Comparison of ENCODE assay signal across 1 cellular context in the genomic region with DNA sequence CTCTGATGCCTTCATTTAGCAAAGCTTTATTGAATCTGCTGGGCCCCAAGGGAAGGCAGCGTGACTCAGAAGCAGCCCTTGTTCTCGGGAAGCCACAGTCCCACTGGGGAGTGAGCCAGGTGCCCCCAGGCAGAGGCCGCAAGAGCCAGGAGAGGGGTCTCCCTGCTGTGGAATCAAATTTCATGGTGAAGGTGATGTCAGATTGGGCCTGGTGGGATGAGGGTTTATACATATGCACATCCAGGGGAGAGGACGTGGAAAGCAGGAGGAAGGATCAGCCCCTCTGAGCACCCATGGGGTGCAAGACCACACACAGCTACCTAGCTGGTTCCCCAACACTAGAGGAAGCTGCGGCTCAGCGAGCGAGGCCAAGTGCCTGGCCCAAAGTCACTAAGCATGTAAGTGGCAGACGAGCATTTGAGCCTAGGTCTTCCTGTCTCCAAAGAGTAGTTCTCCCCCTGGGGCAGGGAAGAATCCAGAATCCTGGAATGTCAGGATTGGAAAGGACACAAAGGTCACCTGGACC.
TF ChIP-seq lines count a peak whose summit lies in the region.

No MANE protein-coding gene starts in this region.

TF ChIP-seq in HEK293, 187 proteins besides CTCF, POLR2A, EP300 and RAD21 (continued from another document and continues in another):
- TF ChIP-seq ZXDB (tag by site-specific recombination; IDR thresholded peaks at IDR 0.05), result no peak
- no peak for TF ChIP-seq SCRT2 (tag by site-specific recombination; IDR thresholded peaks at IDR 0.05)
- TF ChIP-seq ZNF221 (tag by site-specific recombination; IDR thresholded peaks at IDR 0.05; ENCODE audit: borderline replicate concordance), result no peak
- no peak for TF ChIP-seq ZNF239 (tag by site-specific recombination; IDR thresholded peaks at IDR 0.05)
- TF ChIP-seq, protein P1, sequence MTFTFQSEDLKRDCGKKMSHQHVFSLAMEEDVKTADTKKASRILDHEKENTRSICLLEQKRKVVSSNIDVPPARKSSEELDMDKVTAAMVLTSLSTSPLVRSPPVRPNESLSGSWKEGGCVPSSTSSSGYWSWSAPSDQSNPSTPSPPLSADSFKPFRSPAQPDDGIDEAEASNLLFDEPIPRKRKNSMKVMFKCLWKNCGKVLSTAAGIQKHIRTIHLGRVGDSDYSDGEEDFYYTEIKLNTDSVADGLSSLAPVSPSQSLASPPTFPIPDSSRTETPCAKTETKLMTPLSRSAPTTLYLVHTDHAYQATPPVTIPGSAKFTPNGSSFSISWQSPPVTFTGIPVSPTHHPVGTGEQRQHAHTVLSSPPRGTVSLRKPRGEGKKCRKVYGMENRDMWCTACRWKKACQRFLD (tag by site-specific recombination; IDR thresholded peaks at IDR 0.05), result no peak
- TF ChIP-seq ZNF777 (tag by site-specific recombination; IDR thresholded peaks at IDR 0.05; ENCODE audit: borderline replicate concordance), result no peak
- TF ChIP-seq, protein P2, sequence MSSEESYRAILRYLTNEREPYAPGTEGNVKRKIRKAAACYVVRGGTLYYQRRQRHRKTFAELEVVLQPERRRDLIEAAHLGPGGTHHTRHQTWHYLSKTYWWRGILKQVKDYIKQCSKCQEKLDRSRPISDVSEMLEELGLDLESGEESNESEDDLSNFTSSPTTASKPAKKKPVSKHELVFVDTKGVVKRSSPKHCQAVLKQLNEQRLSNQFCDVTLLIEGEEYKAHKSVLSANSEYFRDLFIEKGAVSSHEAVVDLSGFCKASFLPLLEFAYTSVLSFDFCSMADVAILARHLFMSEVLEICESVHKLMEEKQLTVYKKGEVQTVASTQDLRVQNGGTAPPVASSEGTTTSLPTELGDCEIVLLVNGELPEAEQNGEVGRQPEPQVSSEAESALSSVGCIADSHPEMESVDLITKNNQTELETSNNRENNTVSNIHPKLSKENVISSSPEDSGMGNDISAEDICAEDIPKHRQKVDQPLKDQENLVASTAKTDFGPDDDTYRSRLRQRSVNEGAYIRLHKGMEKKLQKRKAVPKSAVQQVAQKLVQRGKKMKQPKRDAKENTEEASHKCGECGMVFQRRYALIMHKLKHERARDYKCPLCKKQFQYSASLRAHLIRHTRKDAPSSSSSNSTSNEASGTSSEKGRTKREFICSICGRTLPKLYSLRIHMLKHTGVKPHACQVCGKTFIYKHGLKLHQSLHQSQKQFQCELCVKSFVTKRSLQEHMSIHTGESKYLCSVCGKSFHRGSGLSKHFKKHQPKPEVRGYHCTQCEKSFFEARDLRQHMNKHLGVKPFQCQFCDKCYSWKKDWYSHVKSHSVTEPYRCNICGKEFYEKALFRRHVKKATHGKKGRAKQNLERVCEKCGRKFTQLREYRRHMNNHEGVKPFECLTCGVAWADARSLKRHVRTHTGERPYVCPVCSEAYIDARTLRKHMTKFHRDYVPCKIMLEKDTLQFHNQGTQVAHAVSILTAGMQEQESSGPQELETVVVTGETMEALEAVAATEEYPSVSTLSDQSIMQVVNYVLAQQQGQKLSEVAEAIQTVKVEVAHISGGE (tag by site-specific recombination; conservative IDR thresholded peaks at IDR 0.05; ENCODE audit: low read depth), result no peak
- TF ChIP-seq ZNF610 (tag by site-specific recombination; IDR thresholded peaks at IDR 0.05; ENCODE audit: borderline replicate concordance), result no peak
- TF ChIP-seq, protein P3, sequence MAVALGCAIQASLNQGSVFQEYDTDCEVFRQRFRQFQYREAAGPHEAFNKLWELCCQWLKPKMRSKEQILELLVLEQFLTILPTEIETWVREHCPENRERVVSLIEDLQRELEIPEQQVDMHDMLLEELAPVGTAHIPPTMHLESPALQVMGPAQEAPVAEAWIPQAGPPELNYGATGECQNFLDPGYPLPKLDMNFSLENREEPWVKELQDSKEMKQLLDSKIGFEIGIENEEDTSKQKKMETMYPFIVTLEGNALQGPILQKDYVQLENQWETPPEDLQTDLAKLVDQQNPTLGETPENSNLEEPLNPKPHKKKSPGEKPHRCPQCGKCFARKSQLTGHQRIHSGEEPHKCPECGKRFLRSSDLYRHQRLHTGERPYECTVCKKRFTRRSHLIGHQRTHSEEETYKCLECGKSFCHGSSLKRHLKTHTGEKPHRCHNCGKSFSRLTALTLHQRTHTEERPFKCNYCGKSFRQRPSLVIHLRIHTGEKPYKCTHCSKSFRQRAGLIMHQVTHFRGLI (tag by site-specific recombination; IDR thresholded peaks at IDR 0.05), result no peak
- no peak for TF ChIP-seq ZNF174 (tag by site-specific recombination; IDR thresholded peaks at IDR 0.05)
- TF ChIP-seq ZBTB20 (tag by site-specific recombination; IDR thresholded peaks at IDR 0.05), result peak; percentile 79; the same call in 1 of the 2 replicates
- no peak for TF ChIP-seq ZSCAN16 (tag by site-specific recombination; IDR thresholded peaks at IDR 0.05)
- no peak for TF ChIP-seq ZNF146 (tag by site-specific recombination; IDR thresholded peaks at IDR 0.05)
- no peak for TF ChIP-seq ZNF596 (tag by site-specific recombination; IDR thresholded peaks at IDR 0.05)
- TF ChIP-seq, protein P4, sequence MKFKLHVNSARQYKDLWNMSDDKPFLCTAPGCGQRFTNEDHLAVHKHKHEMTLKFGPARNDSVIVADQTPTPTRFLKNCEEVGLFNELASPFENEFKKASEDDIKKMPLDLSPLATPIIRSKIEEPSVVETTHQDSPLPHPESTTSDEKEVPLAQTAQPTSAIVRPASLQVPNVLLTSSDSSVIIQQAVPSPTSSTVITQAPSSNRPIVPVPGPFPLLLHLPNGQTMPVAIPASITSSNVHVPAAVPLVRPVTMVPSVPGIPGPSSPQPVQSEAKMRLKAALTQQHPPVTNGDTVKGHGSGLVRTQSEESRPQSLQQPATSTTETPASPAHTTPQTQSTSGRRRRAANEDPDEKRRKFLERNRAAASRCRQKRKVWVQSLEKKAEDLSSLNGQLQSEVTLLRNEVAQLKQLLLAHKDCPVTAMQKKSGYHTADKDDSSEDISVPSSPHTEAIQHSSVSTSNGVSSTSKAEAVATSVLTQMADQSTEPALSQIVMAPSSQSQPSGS (tag by site-specific recombination; IDR thresholded peaks at IDR 0.05; ENCODE audit: low read depth), result no peak
- TF ChIP-seq ZNF223 (tag by site-specific recombination; IDR thresholded peaks at IDR 0.05), result no peak
- TF ChIP-seq, protein P5, sequence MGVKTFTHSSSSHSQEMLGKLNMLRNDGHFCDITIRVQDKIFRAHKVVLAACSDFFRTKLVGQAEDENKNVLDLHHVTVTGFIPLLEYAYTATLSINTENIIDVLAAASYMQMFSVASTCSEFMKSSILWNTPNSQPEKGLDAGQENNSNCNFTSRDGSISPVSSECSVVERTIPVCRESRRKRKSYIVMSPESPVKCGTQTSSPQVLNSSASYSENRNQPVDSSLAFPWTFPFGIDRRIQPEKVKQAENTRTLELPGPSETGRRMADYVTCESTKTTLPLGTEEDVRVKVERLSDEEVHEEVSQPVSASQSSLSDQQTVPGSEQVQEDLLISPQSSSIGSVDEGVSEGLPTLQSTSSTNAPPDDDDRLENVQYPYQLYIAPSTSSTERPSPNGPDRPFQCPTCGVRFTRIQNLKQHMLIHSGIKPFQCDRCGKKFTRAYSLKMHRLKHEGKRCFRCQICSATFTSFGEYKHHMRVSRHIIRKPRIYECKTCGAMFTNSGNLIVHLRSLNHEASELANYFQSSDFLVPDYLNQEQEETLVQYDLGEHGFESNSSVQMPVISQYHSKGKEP (tag by site-specific recombination; IDR thresholded peaks at IDR 0.05), result no peak
- TF ChIP-seq ZNF658 (tag by site-specific recombination; IDR thresholded peaks at IDR 0.05), result no peak
- TF ChIP-seq ZNF510 (tag by site-specific recombination; IDR thresholded peaks at IDR 0.05; ENCODE audit: insufficient replicate concordance), result no peak
- peak; percentile 57; the same call in 1 of the 2 replicates for TF ChIP-seq WT1 (tag by site-specific recombination; IDR thresholded peaks at IDR 0.05)
- TF ChIP-seq BCL11A (tag by site-specific recombination; IDR thresholded peaks at IDR 0.05; ENCODE audit: low read depth), result no peak
- TF ChIP-seq GFI1B (tag by site-specific recombination; IDR thresholded peaks at IDR 0.05), result no peak
- no peak for TF ChIP-seq KLF9 (tag by site-specific recombination; IDR thresholded peaks at IDR 0.05; ENCODE audit: low read depth)
- TF ChIP-seq, protein P6, sequence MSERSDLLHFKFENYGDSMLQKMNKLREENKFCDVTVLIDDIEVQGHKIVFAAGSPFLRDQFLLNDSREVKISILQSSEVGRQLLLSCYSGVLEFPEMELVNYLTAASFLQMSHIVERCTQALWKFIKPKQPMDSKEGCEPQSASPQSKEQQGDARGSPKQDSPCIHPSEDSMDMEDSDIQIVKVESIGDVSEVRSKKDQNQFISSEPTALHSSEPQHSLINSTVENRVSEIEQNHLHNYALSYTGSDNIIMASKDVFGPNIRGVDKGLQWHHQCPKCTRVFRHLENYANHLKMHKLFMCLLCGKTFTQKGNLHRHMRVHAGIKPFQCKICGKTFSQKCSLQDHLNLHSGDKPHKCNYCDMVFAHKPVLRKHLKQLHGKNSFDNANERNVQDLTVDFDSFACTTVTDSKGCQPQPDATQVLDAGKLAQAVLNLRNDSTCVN (tag by site-specific recombination; optimal IDR thresholded peaks at IDR 0.05), result no peak
- TF ChIP-seq ZNF292 (tag by site-specific recombination; IDR thresholded peaks at IDR 0.05; ENCODE audit: borderline replicate concordance, low read depth), result no peak
- TF ChIP-seq GLIS1 (tag by site-specific recombination; IDR thresholded peaks at IDR 0.05), result peak; percentile 92
- no peak for TF ChIP-seq ZNF211 (tag by site-specific recombination; IDR thresholded peaks at IDR 0.05; ENCODE audit: low read depth)
- no peak for TF ChIP-seq SP2 (tag by site-specific recombination; IDR thresholded peaks at IDR 0.05)
- TF ChIP-seq, protein P7, sequence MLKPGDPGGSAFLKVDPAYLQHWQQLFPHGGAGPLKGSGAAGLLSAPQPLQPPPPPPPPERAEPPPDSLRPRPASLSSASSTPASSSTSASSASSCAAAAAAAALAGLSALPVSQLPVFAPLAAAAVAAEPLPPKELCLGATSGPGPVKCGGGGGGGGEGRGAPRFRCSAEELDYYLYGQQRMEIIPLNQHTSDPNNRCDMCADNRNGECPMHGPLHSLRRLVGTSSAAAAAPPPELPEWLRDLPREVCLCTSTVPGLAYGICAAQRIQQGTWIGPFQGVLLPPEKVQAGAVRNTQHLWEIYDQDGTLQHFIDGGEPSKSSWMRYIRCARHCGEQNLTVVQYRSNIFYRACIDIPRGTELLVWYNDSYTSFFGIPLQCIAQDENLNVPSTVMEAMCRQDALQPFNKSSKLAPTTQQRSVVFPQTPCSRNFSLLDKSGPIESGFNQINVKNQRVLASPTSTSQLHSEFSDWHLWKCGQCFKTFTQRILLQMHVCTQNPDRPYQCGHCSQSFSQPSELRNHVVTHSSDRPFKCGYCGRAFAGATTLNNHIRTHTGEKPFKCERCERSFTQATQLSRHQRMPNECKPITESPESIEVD (tag by site-specific recombination; IDR thresholded peaks at IDR 0.05), result no peak
- no peak for TF ChIP-seq ZNF140 (tag by site-specific recombination; IDR thresholded peaks at IDR 0.05)
- TF ChIP-seq ZNF600 (tag by site-specific recombination; IDR thresholded peaks at IDR 0.05), result no peak
- TF ChIP-seq IKZF3 (tag by site-specific recombination; IDR thresholded peaks at IDR 0.05), result peak; percentile 87
- no peak for TF ChIP-seq ZNF843 (tag by site-specific recombination; IDR thresholded peaks at IDR 0.05)
- no peak for TF ChIP-seq ZNF548 (tag by site-specific recombination; IDR thresholded peaks at IDR 0.05)
- TF ChIP-seq ZNF837 (tag by site-specific recombination; IDR thresholded peaks at IDR 0.05), result no peak
- no peak for TF ChIP-seq ZNF473 (tag by site-specific recombination; IDR thresholded peaks at IDR 0.05)
- TF ChIP-seq HOXC10 (CRISPR knock-in tag; IDR thresholded peaks at IDR 0.05), result no peak
- no peak for TF ChIP-seq ZNF626 (tag by site-specific recombination; IDR thresholded peaks at IDR 0.05)
- TF ChIP-seq, protein P8, sequence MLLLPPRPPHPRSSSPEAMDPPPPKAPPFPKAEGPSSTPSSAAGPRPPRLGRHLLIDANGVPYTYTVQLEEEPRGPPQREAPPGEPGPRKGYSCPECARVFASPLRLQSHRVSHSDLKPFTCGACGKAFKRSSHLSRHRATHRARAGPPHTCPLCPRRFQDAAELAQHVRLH (tag by site-specific recombination; IDR thresholded peaks at IDR 0.05), result no peak
- no peak for TF ChIP-seq MYNN (tag by site-specific recombination; IDR thresholded peaks at IDR 0.05; ENCODE audit: borderline replicate concordance)
- peak; percentile 90 for TF ChIP-seq GLIS2 (tag by site-specific recombination; IDR thresholded peaks at IDR 0.05)
- TF ChIP-seq ZNF514 (tag by site-specific recombination; IDR thresholded peaks at IDR 0.05), result no peak
- TF ChIP-seq ZNF404 (tag by site-specific recombination; IDR thresholded peaks at IDR 0.05), result no peak
- TF ChIP-seq, protein P9, sequence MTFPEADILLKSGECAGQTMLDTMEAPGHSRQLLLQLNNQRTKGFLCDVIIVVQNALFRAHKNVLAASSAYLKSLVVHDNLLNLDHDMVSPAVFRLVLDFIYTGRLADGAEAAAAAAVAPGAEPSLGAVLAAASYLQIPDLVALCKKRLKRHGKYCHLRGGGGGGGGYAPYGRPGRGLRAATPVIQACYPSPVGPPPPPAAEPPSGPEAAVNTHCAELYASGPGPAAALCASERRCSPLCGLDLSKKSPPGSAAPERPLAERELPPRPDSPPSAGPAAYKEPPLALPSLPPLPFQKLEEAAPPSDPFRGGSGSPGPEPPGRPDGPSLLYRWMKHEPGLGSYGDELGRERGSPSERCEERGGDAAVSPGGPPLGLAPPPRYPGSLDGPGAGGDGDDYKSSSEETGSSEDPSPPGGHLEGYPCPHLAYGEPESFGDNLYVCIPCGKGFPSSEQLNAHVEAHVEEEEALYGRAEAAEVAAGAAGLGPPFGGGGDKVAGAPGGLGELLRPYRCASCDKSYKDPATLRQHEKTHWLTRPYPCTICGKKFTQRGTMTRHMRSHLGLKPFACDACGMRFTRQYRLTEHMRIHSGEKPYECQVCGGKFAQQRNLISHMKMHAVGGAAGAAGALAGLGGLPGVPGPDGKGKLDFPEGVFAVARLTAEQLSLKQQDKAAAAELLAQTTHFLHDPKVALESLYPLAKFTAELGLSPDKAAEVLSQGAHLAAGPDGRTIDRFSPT (tag by site-specific recombination; IDR thresholded peaks at IDR 0.05), result no peak
- TF ChIP-seq ZNF16 (tag by site-specific recombination; IDR thresholded peaks at IDR 0.05; ENCODE audit: low read depth), result no peak
- TF ChIP-seq ZNF423 (tag by site-specific recombination; IDR thresholded peaks at IDR 0.05), result peak; percentile 85
- TF ChIP-seq ZNF335 (tag by site-specific recombination; conservative IDR thresholded peaks at IDR 0.05), result no peak
- TF ChIP-seq, protein P10, sequence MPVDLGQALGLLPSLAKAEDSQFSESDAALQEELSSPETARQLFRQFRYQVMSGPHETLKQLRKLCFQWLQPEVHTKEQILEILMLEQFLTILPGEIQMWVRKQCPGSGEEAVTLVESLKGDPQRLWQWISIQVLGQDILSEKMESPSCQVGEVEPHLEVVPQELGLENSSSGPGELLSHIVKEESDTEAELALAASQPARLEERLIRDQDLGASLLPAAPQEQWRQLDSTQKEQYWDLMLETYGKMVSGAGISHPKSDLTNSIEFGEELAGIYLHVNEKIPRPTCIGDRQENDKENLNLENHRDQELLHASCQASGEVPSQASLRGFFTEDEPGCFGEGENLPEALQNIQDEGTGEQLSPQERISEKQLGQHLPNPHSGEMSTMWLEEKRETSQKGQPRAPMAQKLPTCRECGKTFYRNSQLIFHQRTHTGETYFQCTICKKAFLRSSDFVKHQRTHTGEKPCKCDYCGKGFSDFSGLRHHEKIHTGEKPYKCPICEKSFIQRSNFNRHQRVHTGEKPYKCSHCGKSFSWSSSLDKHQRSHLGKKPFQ (tag by site-specific recombination; IDR thresholded peaks at IDR 0.05), result no peak
